Comparison of ENCODE assay signal across 9 cellular contexts in genomic region chr11:65887723-65888162, GRCh38. TPM values are rescaled to one million over a fixed set of nuclear protein-coding genes. Genes with fewer than 3 reads are reported as not detected.
DNase-seq lines count a peak whose midpoint lies in the region; ATAC-seq, FAIRE-seq and TF ChIP-seq lines count a peak whose summit lies in the region.
"Had no signal": no experiment of that assay in that cellular context is flagged by ENCODE, and none has a peak within 500 bp of the region (broad histone marks: within the 10 kb centered on the region; RNA-seq: fewer than 3 reads in every experiment).

No MANE protein-coding gene starts in this region.

- peaks cover 57% of the 10 kb centered on the region for H3K4me1 Mint-ChIP-seq in CD14-positive monocyte

- H3K27ac Mint-ChIP-seq in CD14-positive monocyte = peak overlapping the region; percentile 98 to 100 (median 99)

- DNase-seq in CD14-positive monocyte (ENCODE audit: low spot score) = no peak
- no peak for DNase-seq in HTR-8/SVneo (ENCODE audit: insufficient read length, low spot score)
- DNase-seq in ascending aorta (ENCODE audit: low spot score in 2 of 2) = no peak
- no peak for DNase-seq in right lobe of liver
- DNase-seq in upper lobe of right lung = no peak
- no peak for DNase-seq in NCI-H1092 (lab: John Stamatoyannopoulos, UW)

- FAIRE-seq in HTR-8/SVneo (lab: Jason Lieb, UNC) = peak; percentile 20

- TF ChIP-seq POLR2A in right lobe of liver (IDR thresholded peaks at IDR 0.05) = no peak

- H3K9me3 ChIP-seq in ascending aorta = no peaks in the 10 kb centered on the region
- H3K9me3 ChIP-seq in right lobe of liver = no peaks in the 10 kb centered on the region
- no peaks in the 10 kb centered on the region for H3K9me3 ChIP-seq in upper lobe of right lung

- H3K27ac ChIP-seq in ascending aorta = peak overlapping the region; percentile 98
- peak overlapping the region; percentile 81 to 88 (median 85) for H3K27ac ChIP-seq in right lobe of liver
- H3K27ac ChIP-seq in upper lobe of right lung = peak overlapping the region; percentile 96

- intact Hi-C loops in CD14-positive monocyte (cut with micrococcal nuclease) (loop anchor here (1.0 to 5.0 kb wide), 4 partner anchors 35 to 176 kb away; partner anchors contain the start of gene SART1 (in 1 of the 2)), ascending aorta (cut with DNase I) (loop anchor here (1.0 to 5.0 kb wide), 6 partner anchors 14 to 180 kb away; partner anchors contain the start of genes BANF1, C11orf68, DRAP1 and EIF1AD), right lobe of liver (cut with DNase I) (loop anchor here (10.0 kb wide), 1 partner anchor 97 kb away; no protein-coding TSS in a partner anchor), upper lobe of right lung (cut with DNase I) (no loop called here)

- H3K4me1 ChIP-seq in ascending aorta (peaks cover 15 to 23% of the 10 kb centered on the region in 2 donors), right lobe of liver (peaks cover 0 to 32% (median 8%) of the 10 kb centered on the region in 4 donors), upper lobe of right lung (peaks cover 43% of the 10 kb centered on the region)

- H3K27me3 Mint-ChIP-seq in CD14-positive monocyte (ENCODE audit: low read depth in 3 of 3) = peaks cover 0 to 7% (median 0%) of the 10 kb centered on the region in 3 donors

- H3K27me3 ChIP-seq in ascending aorta = no peaks in the 10 kb centered on the region
- H3K27me3 ChIP-seq in right lobe of liver = no peaks in the 10 kb centered on the region
- no peaks in the 10 kb centered on the region for H3K27me3 ChIP-seq in upper lobe of right lung

- peak overlapping the region; percentile 82 to 85 for H3K4me3 ChIP-seq in ascending aorta
- H3K4me3 ChIP-seq in right lobe of liver = peak overlapping the region; percentile 73 to 89 (median 80)
- peak overlapping the region; percentile 91 for H3K4me3 ChIP-seq in upper lobe of right lung

- WGBS in right lobe of liver (ENCODE audit: insufficient coverage, low coverage, low lambda C conversion rate, missing lambda C conversion rate) = 15% methylated on average over 5 of the region's 23 CpGs

- peaks cover 0 to 2% (median 0%) of the 10 kb centered on the region in 7 donors for H3K9me3 Mint-ChIP-seq in CD14-positive monocyte

- TF ChIP-seq CTCF in CD14-positive monocyte (IDR thresholded peaks at IDR 0.05) (no peak), ascending aorta (IDR thresholded peaks at IDR 0.05) (no peak), right lobe of liver (IDR thresholded peaks at IDR 0.05) (no peak), upper lobe of right lung (IDR thresholded peaks at IDR 0.05) (no peak)

- H3K36me3 Mint-ChIP-seq in CD14-positive monocyte = peaks cover 44 to 51% of the 10 kb centered on the region in 2 donors

- peak overlapping the region; percentile 95 to 99 for H3K4me3 Mint-ChIP-seq in CD14-positive monocyte

- H3K36me3 ChIP-seq in ascending aorta (peaks cover 13 to 36% of the 10 kb centered on the region in 2 donors), right lobe of liver (peaks cover 0 to 11% (median 0%) of the 10 kb centered on the region in 4 donors), upper lobe of right lung (peaks cover 38% of the 10 kb centered on the region)

- ATAC-seq in right lobe of liver (no peak), upper lobe of right lung (no peak), GM18519 (IDR thresholded peaks at IDR 0.05; ENCODE audit: low FRiP score, unreplicated experiment) (no peak), HG02884 (IDR thresholded peaks at IDR 0.05; ENCODE audit: unreplicated experiment) (no peak)

RNA-seq across cellular contexts. Expression of gene FIBP, which starts 0.5 kb away (rescaled TPM):
- 100 to 1,000 TPM; 101 to 109 TPM for polyA plus RNA-seq in CD14-positive monocyte
- 57.2 TPM for total RNA-seq in ascending aorta
- 10 to 100 TPM; 19.4 to 66.1 (median 23.3) TPM for total RNA-seq in right lobe of liver
- 35.5 TPM for total RNA-seq in upper lobe of right lung

RNA-seq across cellular contexts. Expression of gene CCDC85B, which starts 2.7 kb away (rescaled TPM):
- polyA plus RNA-seq in CD14-positive monocyte = 10 to 100 TPM; 24.4 to 35.2 TPM
- 184 TPM for total RNA-seq in ascending aorta
- 10 to 100 TPM in 2 of 6 experiments, 1 to 10 TPM in 4; 4.9 to 19.2 (median 6.6) TPM for total RNA-seq in right lobe of liver
- total RNA-seq in upper lobe of right lung = 36.4 TPM

RNA-seq across cellular contexts. Expression of gene CTSW, which starts 8.1 kb away (rescaled TPM):
- 1 to 10 TPM in 1 of 2 donors, under 1 TPM in 1; 0.78 to 1.3 TPM for polyA plus RNA-seq in CD14-positive monocyte
- total RNA-seq in ascending aorta (not detected), right lobe of liver (1 to 10 TPM in 3 of 6 experiments, under 1 TPM in 3; 0.49 to 1.3 (median 1.0) TPM), upper lobe of right lung (17.2 TPM)
- total RNA-seq: pulmonary artery endothelial cell had no signal

RNA-seq across cellular contexts. Expression of gene FOSL1, which starts 12.4 kb away (rescaled TPM):
- polyA plus RNA-seq in CD14-positive monocyte = 1 to 10 TPM; 2.5 TPM
- total RNA-seq in ascending aorta (123 TPM), right lobe of liver (1 to 10 TPM in 1 of 6 experiments, under 1 TPM in 3, not detected in 2; 0.35 to 1.2 (median 0.89) TPM), upper lobe of right lung (3.9 TPM)

RNA-seq across cellular contexts. Expression of gene EFEMP2, which starts 15.1 kb away (rescaled TPM):
- polyA plus RNA-seq in CD14-positive monocyte = under 1 TPM in 1 of 2 donors, not detected in 1; 0.44 TPM
- total RNA-seq in ascending aorta = 92.8 TPM
- total RNA-seq in right lobe of liver = 10 to 100 TPM in 1 of 6 experiments, 1 to 10 TPM in 5; 5.1 to 13.9 (median 7.8) TPM
- 62.0 TPM for total RNA-seq in upper lobe of right lung
